In genomic region chr4:141571793-141572192, GRCh38 we compare ENCODE assay signal across 18 cellular contexts.
DNase-seq lines count a peak whose midpoint lies in the region; ATAC-seq and TF ChIP-seq lines count a peak whose summit lies in the region.
"Had no signal": no experiment of that assay in that cellular context is flagged by ENCODE, and none has a peak within 500 bp of the region (broad histone marks: within the 10 kb centered on the region; RNA-seq: fewer than 3 reads in every experiment).

No MANE protein-coding gene starts in this region.

- H3K23ac ChIP-seq in IMR-90 (ENCODE audit: low read depth, low read length), result no peak overlapping the region
- no peak overlapping the region for H3K23ac ChIP-seq in mesenchymal stem cell (ENCODE audit: low read length in 2 of 2)

- H4K8ac ChIP-seq in IMR-90 (ENCODE audit: low read depth in 2 of 2, low read length in 2 of 2), result no peak overlapping the region
- no peak overlapping the region for H4K8ac ChIP-seq in mesenchymal stem cell (ENCODE audit: low read length)

- H2AK5ac ChIP-seq in IMR-90 (ENCODE audit: low read depth, low read length), result peak overlapping the region; percentile 48; the same call in 1 of the 2 replicates
- H2AK5ac ChIP-seq in mesenchymal stem cell (ENCODE audit: low read length, severe bottlenecking), result no peak overlapping the region

- no peak overlapping the region for H2BK120ac ChIP-seq in IMR-90 (ENCODE audit: low read depth, low read length)
- no peak overlapping the region for H2BK120ac ChIP-seq in mesenchymal stem cell (ENCODE audit: low read depth, low read length)

- no peak overlapping the region for H2BK12ac ChIP-seq in mesenchymal stem cell (ENCODE audit: low read length in 2 of 2)

- no TSS peak for BruUV-seq in IMR-90 (replicated peaks; lab: Mats Ljungman, UMichigan)

- H3K27me3 Mint-ChIP-seq in osteocyte (ENCODE audit: unreplicated experiment), result no peaks in the 10 kb centered on the region
- H3K27me3 Mint-ChIP-seq: CD4-positive, CD25-positive, alpha-beta regulatory T cell had no signal

- H3K36me3 Mint-ChIP-seq in osteocyte (ENCODE audit: unreplicated experiment), result no peaks in the 10 kb centered on the region
- H3K36me3 Mint-ChIP-seq: CD4-positive, CD25-positive, alpha-beta regulatory T cell; CD8-positive, alpha-beta memory T cell had no signal

- H3K9ac ChIP-seq in IMR-90 (ENCODE audit: low read depth, low read length) (no peak overlapping the region), mesenchymal stem cell (ENCODE audit: low read length) (no peak overlapping the region)

- no peaks in the 10 kb centered on the region for H4K20me1 ChIP-seq in IMR-90 (ENCODE audit: insufficient read depth, low read length)

- intact Hi-C loops in IMR-90 (cut with micrococcal nuclease) (loop anchor here (5.0 kb wide), 1 partner anchor 56 kb away; no protein-coding TSS in a partner anchor), gastrocnemius medialis (cut with DNase I; ENCODE audit: low total_unique reads) (no loop called here)

- in situ Hi-C loops in IMR-90 (cut with MboI; ENCODE audit: low sequenced_read_pairs), result no loop called here
- in situ Hi-C loops in gastrocnemius medialis (cut with MboI; ENCODE audit: low sequenced_read_pairs in 4 of 4), result no loop called here
- in situ Hi-C loops in KBM-7 (cut with MboI; ENCODE audit: low pct_unique_long_range_greater_than_20kb, low sequenced_read_pairs), result no loop called here

- no peak overlapping the region for H4K5ac ChIP-seq in IMR-90 (ENCODE audit: low read depth, low read length)

- H3K4me3 ChIP-seq in ACC112 (ENCODE audit: low read depth, low read length) (no peak overlapping the region), IMR-90 (ENCODE audit: insufficient read depth, low read depth, low read length) (no peak overlapping the region), mesenchymal stem cell (ENCODE audit: insufficient read depth in 1 of 2, low read depth in 1 of 2, low read length in 2 of 2) (no peak overlapping the region), gastrocnemius medialis (no peak overlapping the region)
- H3K4me3 ChIP-seq: GM12878 had no signal

- H3K56ac ChIP-seq in IMR-90 (ENCODE audit: extremely low read depth, insufficient read depth, low read length), result no peak overlapping the region

- no peak for TF ChIP-seq RAD21 in IMR-90 (IDR thresholded peaks at IDR 0.05; ENCODE audit: low read length)

- no peak overlapping the region for H2BK5ac ChIP-seq in IMR-90 (ENCODE audit: low read depth, low read length, poor library complexity, severe bottlenecking)
- peak overlapping the region; percentile 12 for H2BK5ac ChIP-seq in mesenchymal stem cell (ENCODE audit: low read depth, low read length, poor library complexity, severe bottlenecking)

- no peaks in the 10 kb centered on the region for H3K9me3 ChIP-seq in IMR-90 (ENCODE audit: control insufficient read depth, insufficient read depth, low read length)
- no peaks in the 10 kb centered on the region for H3K9me3 ChIP-seq in mesenchymal stem cell (ENCODE audit: control insufficient read depth, low read length)
- H3K9me3 ChIP-seq in gastrocnemius medialis, result no peaks in the 10 kb centered on the region
- H3K9me3 ChIP-seq: BE2C had no signal

- TF ChIP-seq CTCF in IMR-90 (conservative IDR thresholded peaks at IDR 0.05; ENCODE audit: low read depth, low read length) (no peak), osteocyte (IDR thresholded peaks at IDR 0.05) (no peak), gastrocnemius medialis (IDR thresholded peaks at IDR 0.05 in 4 of 5, conservative IDR thresholded peaks at IDR 0.05 in 1 of 5) (no peak)

- H3K4ac ChIP-seq in IMR-90 (ENCODE audit: low read depth, low read length) (no peak overlapping the region), mesenchymal stem cell (ENCODE audit: low read depth in 1 of 2, low read length in 2 of 2) (no peak overlapping the region)

- H2AFZ ChIP-seq in ACC112 (ENCODE audit: low read length, unreplicated experiment) (no peak overlapping the region), IMR-90 (replicated peaks; ENCODE audit: low read length, poor library complexity) (no peak overlapping the region), mesenchymal stem cell (ENCODE audit: low read depth, low read length) (no peak overlapping the region)

- H3K4me1 Mint-ChIP-seq in osteocyte (ENCODE audit: unreplicated experiment), result peaks cover 36% of the 10 kb centered on the region
- H3K4me1 Mint-ChIP-seq: CD4-positive, CD25-positive, alpha-beta regulatory T cell; CD8-positive, alpha-beta memory T cell had no signal

- no CpG with 5 or more reads among the region's 6 CpGs for WGBS in IMR-90 (ENCODE audit: extremely low coverage in 2 of 2, insufficient read length in 1 of 2), 2 experiments
- 100% methylated on average over 4 of the region's 6 CpGs for WGBS in mesenchymal stem cell

- H2AK9ac ChIP-seq in IMR-90 (replicated peaks; ENCODE audit: low read depth, low read length, poor library complexity), result no peak overlapping the region

- H3K9me3 Mint-ChIP-seq in osteocyte (ENCODE audit: unreplicated experiment), result no peaks in the 10 kb centered on the region
- H3K9me3 Mint-ChIP-seq: CD8-positive, alpha-beta memory T cell had no signal

- H4K91ac ChIP-seq in IMR-90 (ENCODE audit: insufficient read depth, low read depth, low read length) (no peak overlapping the region), mesenchymal stem cell (ENCODE audit: low read length) (no peak overlapping the region)

- H3K36me3 ChIP-seq in ACC112 (ENCODE audit: insufficient read depth, low read length) (no peaks in the 10 kb centered on the region), IMR-90 (ENCODE audit: control insufficient read depth, insufficient read depth, low read length) (no peaks in the 10 kb centered on the region), mesenchymal stem cell (ENCODE audit: control insufficient read depth in 1 of 2, insufficient read depth in 2 of 2, low read depth in 1 of 2, low read length in 2 of 2) (no peaks in the 10 kb centered on the region), gastrocnemius medialis (no peaks in the 10 kb centered on the region)
- H3K36me3 ChIP-seq: BE2C had no signal

- H3K4me1 ChIP-seq in ACC112 (ENCODE audit: control insufficient read depth, insufficient read depth, low read length, unreplicated experiment) (peaks cover 29% of the 10 kb centered on the region), IMR-90 (ENCODE audit: control insufficient read depth, insufficient read depth, low read length) (peaks cover 2% of the 10 kb centered on the region), mesenchymal stem cell (ENCODE audit: control insufficient read depth, insufficient read depth, low read depth, low read length) (no peaks in the 10 kb centered on the region), gastrocnemius medialis (no peaks in the 10 kb centered on the region)

- POLR2A ChIA-PET in IMR-90 (lab: Charles Lee; ENCODE audit: unreplicated experiment), result no interaction called here

- ATAC-seq in IMR-90 (ENCODE audit: low read depth) (no peak), gastrocnemius medialis (no peak)
- ATAC-seq: GM12878 had no signal

- dilution Hi-C loops in IMR-90 (cut with HindIII; ENCODE audit: low sequenced_read_pairs, unreplicated experiment), result no loop called here

- H2BK20ac ChIP-seq in IMR-90 (ENCODE audit: low read depth, low read length), result no peak overlapping the region

- H3K27me3 ChIP-seq in ACC112 (ENCODE audit: insufficient read depth, low read length) (no peaks in the 10 kb centered on the region), IMR-90 (ENCODE audit: control insufficient read depth, insufficient read depth, low read length) (no peaks in the 10 kb centered on the region), mesenchymal stem cell (ENCODE audit: control insufficient read depth in 1 of 2, insufficient read depth in 1 of 2, low read length in 2 of 2) (no peaks in the 10 kb centered on the region), gastrocnemius medialis (no peaks in the 10 kb centered on the region)
- H3K27me3 ChIP-seq: BE2C had no signal

- no peak overlapping the region for H3K4me3 Mint-ChIP-seq in osteocyte (ENCODE audit: unreplicated experiment)
- H3K4me3 Mint-ChIP-seq: CD4-positive, CD25-positive, alpha-beta regulatory T cell; CD8-positive, alpha-beta memory T cell had no signal

- H3K14ac ChIP-seq in IMR-90 (replicated peaks; ENCODE audit: low read depth, low read length), result no peak overlapping the region
- no peak overlapping the region for H3K14ac ChIP-seq in mesenchymal stem cell (ENCODE audit: low read length in 2 of 2)

- H3K18ac ChIP-seq in IMR-90 (ENCODE audit: low read depth, low read length), result peak overlapping the region; percentile 78; the same call in 1 of the 2 replicates
- H3K18ac ChIP-seq in mesenchymal stem cell (ENCODE audit: low read depth in 1 of 2, low read length in 2 of 2), result no peak overlapping the region

- no peaks in the 10 kb centered on the region for H3K9me1 ChIP-seq in IMR-90 (ENCODE audit: insufficient read depth, low read length)

- no peaks in the 10 kb centered on the region for H3K79me1 ChIP-seq in IMR-90 (ENCODE audit: low read depth in 1 of 2, low read length in 2 of 2)
- no peaks in the 10 kb centered on the region for H3K79me1 ChIP-seq in mesenchymal stem cell (replicated peaks; ENCODE audit: low read length, poor library complexity, severe bottlenecking)

- H3K4me2 ChIP-seq in IMR-90 (ENCODE audit: low read depth, low read length), result no peak overlapping the region
- H3K4me2 ChIP-seq in mesenchymal stem cell (ENCODE audit: low read length, poor library complexity, severe bottlenecking), result peak overlapping the region; percentile 29

- CTCF ChIA-PET in IMR-90 (lab: Yijun Ruan, JAX), result no interaction called here

- TF ChIP-seq POLR2A in IMR-90 (IDR thresholded peaks at IDR 0.05; ENCODE audit: low read depth, low read length), result no peak
- TF ChIP-seq POLR2A in gastrocnemius medialis (IDR thresholded peaks at IDR 0.05), result no peak

- H3K27ac Mint-ChIP-seq in osteocyte (ENCODE audit: unreplicated experiment), result peak overlapping the region; percentile 44
- H3K27ac Mint-ChIP-seq: CD4-positive, CD25-positive, alpha-beta regulatory T cell; CD8-positive, alpha-beta memory T cell had no signal

- no peaks in the 10 kb centered on the region for H3K79me2 ChIP-seq in ACC112 (ENCODE audit: control insufficient read depth, insufficient read depth, low read length, unreplicated experiment)

- H3K27ac ChIP-seq in ACC112 (ENCODE audit: low read depth, low read length) (peak overlapping the region; percentile 15; the same call in 1 of the 2 replicates), IMR-90 (ENCODE audit: insufficient read depth, low read length) (no peak overlapping the region), mesenchymal stem cell (ENCODE audit: low read length, poor library complexity, severe bottlenecking) (peak overlapping the region; percentile 74), gastrocnemius medialis (no peak overlapping the region)

- DNase-seq in IMR-90 (no peak), mesenchymal stem cell (no peak), osteocyte (ENCODE audit: extremely low spot score, unreplicated experiment) (no peak), gastrocnemius medialis (no peak), KBM-7 (no peak), GM19238 (ENCODE audit: insufficient read length, low spot score) (no peak)
- DNase-seq: 8988T; C1 segment of cervical spinal cord; CD4-positive, CD25-positive, alpha-beta regulatory T cell; CD8-positive, alpha-beta memory T cell; COR-L47; DMS 273 treated with DMSO at 0.1 percent for 48 hours; DND-41; GOT3; H7 had no signal

- peak overlapping the region; percentile 26; the same call in 1 of the 3 replicates for H2BK15ac ChIP-seq in IMR-90 (ENCODE audit: low read depth, low read length)
- H2BK15ac ChIP-seq in mesenchymal stem cell (ENCODE audit: low read depth, poor library complexity, severe bottlenecking), result no peak overlapping the region

Comparison
In these comparisons a context has a peak if more than half of its experiments do, and no peak if none do; other contexts are left out.
1. H3K27ac ChIP-seq: peak in ACC112 (single experiment) and mesenchymal stem cell (single experiment); none in IMR-90 (single experiment) and gastrocnemius medialis (0 of 4).